Comparison of ENCODE assay signal across 29 cellular contexts in genomic region chr20:23122321-23122720, GRCh38. TPM values are rescaled to one million over a fixed set of nuclear protein-coding genes. Genes with fewer than 3 reads are reported as not detected.
"Had no signal": no experiment of that assay in that cellular context is flagged by ENCODE, and none has a peak within 500 bp of the region (broad histone marks: within the 10 kb centered on the region; RNA-seq: fewer than 3 reads in every experiment).

No MANE protein-coding gene starts in this region.

- H3K36me3 ChIP-seq: cardiac muscle cell, colonic mucosa, lower lobe of right lung, neural progenitor cell, right lobe of liver, suprapubic skin, tibial artery had no signal

- DNase-seq: activated CD4-positive, alpha-beta T cell treated with anti-CD3 and anti-CD28 coated beads for 36 hours; activated CD4-positive, CD25-positive, alpha-beta regulatory T cell; activated T-cell treated with anti-CD3 and anti-CD28 coated beads, Interleukin-2, amount 50 U/mL, for 1 hour; anterior cingulate cortex; body of pancreas; cerebellar nuclear complex; colonic mucosa; effector memory CD8-positive, alpha-beta T cell; head of caudate nucleus; hippocampal formation; kidney; lower lobe of right lung; mesenchymal stem cell; natural killer cell; right lobe of liver; small intestine; stimulated activated CD4-positive, alpha-beta T cell treated with anti-CD3 and anti-CD28 coated beads, Interleukin-1b, Interleukin-23, amount 100 ng/mL, for 48 hours; stimulated activated naive B cell treated with anti-CD40 and anti-IgM and Interleukin-4, amounts not matched to agents 10 μg/mL and 1 μg/mL and 100 μg/mL, for 72 hours had no signal

- H3K9me3 ChIP-seq: body of pancreas, colonic mucosa, lower lobe of right lung, right lobe of liver, suprapubic skin, tibial artery had no signal

- H3K9me3 Mint-ChIP-seq: effector memory CD8-positive, alpha-beta T cell; natural killer cell; neural progenitor cell; stimulated activated naive B cell treated with anti-CD40 and anti-IgM and Interleukin-4, amounts not matched to agents 10 μg/mL and 1 μg/mL and 100 μg/mL, for 72 hours; T-cell; T-helper 2 cell treated with Interferon-gamma antibody and Interleukin-4, amounts not matched to agents 5 μg/mL and 100 μg/mL, for 36 hours had no signal

- H3K27me3 Mint-ChIP-seq: activated CD4-positive, alpha-beta T cell treated with anti-CD3 and anti-CD28 coated beads for 36 hours; activated naive CD8-positive, alpha-beta T cell had no signal

- H3K36me3 Mint-ChIP-seq: activated naive CD8-positive, alpha-beta T cell; natural killer cell; neural progenitor cell; stimulated activated naive B cell treated with anti-CD40 and anti-IgM and Interleukin-4, amounts not matched to agents 10 μg/mL and 1 μg/mL and 100 μg/mL, for 72 hours; T-cell had no signal

- H3K4me3 ChIP-seq: body of pancreas, cardiac muscle cell, colonic mucosa, dorsolateral prefrontal cortex, lower lobe of right lung, neural progenitor cell, right lobe of liver, suprapubic skin, tibial artery had no signal

- ATAC-seq: activated CD4-positive, alpha-beta T cell treated with anti-CD3 and anti-CD28 coated beads for 36 hours; body of pancreas; effector memory CD8-positive, alpha-beta T cell; left lobe of liver; lower lobe of right lung; natural killer cell; right lobe of liver; stimulated activated naive B cell treated with anti-CD40 and anti-IgM and Interleukin-4, amounts not matched to agents 10 μg/mL and 1 μg/mL and 100 μg/mL, for 72 hours; T-cell had no signal

- H3K4me2 ChIP-seq: neural progenitor cell had no signal

- H3K27ac Mint-ChIP-seq: activated CD4-positive, alpha-beta T cell treated with anti-CD3 and anti-CD28 coated beads for 36 hours; activated naive CD8-positive, alpha-beta T cell; effector memory CD8-positive, alpha-beta T cell; natural killer cell; progenitor cell of endocrine pancreas; stimulated activated naive B cell treated with anti-CD40 and anti-IgM and Interleukin-4, amounts not matched to agents 10 μg/mL and 1 μg/mL and 100 μg/mL, for 72 hours; T-cell; T-helper 2 cell treated with Interferon-gamma antibody and Interleukin-4, amounts not matched to agents 5 μg/mL and 100 μg/mL, for 36 hours had no signal

- H3K4me1 ChIP-seq: colonic mucosa, neural progenitor cell, right lobe of liver, tibial artery had no signal

- H3K4me1 Mint-ChIP-seq: activated CD4-positive, alpha-beta T cell treated with anti-CD3 and anti-CD28 coated beads for 36 hours; T-cell had no signal

- H3K4me3 Mint-ChIP-seq: activated CD4-positive, alpha-beta T cell treated with anti-CD3 and anti-CD28 coated beads for 36 hours; activated naive CD8-positive, alpha-beta T cell; effector memory CD8-positive, alpha-beta T cell; natural killer cell; neural progenitor cell; stimulated activated naive B cell treated with anti-CD40 and anti-IgM and Interleukin-4, amounts not matched to agents 10 μg/mL and 1 μg/mL and 100 μg/mL, for 72 hours; T-cell; T-helper 2 cell treated with Interferon-gamma antibody and Interleukin-4, amounts not matched to agents 5 μg/mL and 100 μg/mL, for 36 hours had no signal

- H3K27ac ChIP-seq: body of pancreas, cardiac muscle cell, colonic mucosa, dorsolateral prefrontal cortex, lower lobe of right lung, neural progenitor cell, right lobe of liver, suprapubic skin, tibial artery had no signal

- H3K27me3 ChIP-seq: body of pancreas, cardiac muscle cell, colonic mucosa, dorsolateral prefrontal cortex, neural progenitor cell, right lobe of liver, suprapubic skin, tibial artery had no signal

RNA-seq across cellular contexts. Expression of gene CD93, which starts 36.2 kb away (rescaled TPM):
- total RNA-seq: fibroblast of lung, progenitor cell of endocrine pancreas had no signal
